In genomic region chrY:7753708-7754107, GRCh38 we compare ENCODE assay signal across 6 cellular contexts.
"Had no signal": no experiment of that assay in that cellular context is flagged by ENCODE, and none has a peak within 500 bp of the region (broad histone marks: within the 10 kb centered on the region; RNA-seq: fewer than 3 reads in every experiment).

No MANE protein-coding gene starts in this region.

- H3K27me3 Mint-ChIP-seq: IgD-negative memory B cell had no signal

- H3K4me3 Mint-ChIP-seq: IgD-negative memory B cell had no signal

- H3K36me3 Mint-ChIP-seq: IgD-negative memory B cell had no signal

- H3K4me1 Mint-ChIP-seq: IgD-negative memory B cell had no signal

- H3K27ac ChIP-seq: HL-60 had no signal

- H3K4me3 ChIP-seq: K562 had no signal

- ATAC-seq: K562 had no signal

- H3K9me3 Mint-ChIP-seq: IgD-negative memory B cell had no signal

- H3K27ac Mint-ChIP-seq: IgD-negative memory B cell had no signal

- DNase-seq: IMR-90, KBM-7 had no signal

- FAIRE-seq: HTR-8/SVneo, K562 had no signal
